In the genomic region with DNA sequence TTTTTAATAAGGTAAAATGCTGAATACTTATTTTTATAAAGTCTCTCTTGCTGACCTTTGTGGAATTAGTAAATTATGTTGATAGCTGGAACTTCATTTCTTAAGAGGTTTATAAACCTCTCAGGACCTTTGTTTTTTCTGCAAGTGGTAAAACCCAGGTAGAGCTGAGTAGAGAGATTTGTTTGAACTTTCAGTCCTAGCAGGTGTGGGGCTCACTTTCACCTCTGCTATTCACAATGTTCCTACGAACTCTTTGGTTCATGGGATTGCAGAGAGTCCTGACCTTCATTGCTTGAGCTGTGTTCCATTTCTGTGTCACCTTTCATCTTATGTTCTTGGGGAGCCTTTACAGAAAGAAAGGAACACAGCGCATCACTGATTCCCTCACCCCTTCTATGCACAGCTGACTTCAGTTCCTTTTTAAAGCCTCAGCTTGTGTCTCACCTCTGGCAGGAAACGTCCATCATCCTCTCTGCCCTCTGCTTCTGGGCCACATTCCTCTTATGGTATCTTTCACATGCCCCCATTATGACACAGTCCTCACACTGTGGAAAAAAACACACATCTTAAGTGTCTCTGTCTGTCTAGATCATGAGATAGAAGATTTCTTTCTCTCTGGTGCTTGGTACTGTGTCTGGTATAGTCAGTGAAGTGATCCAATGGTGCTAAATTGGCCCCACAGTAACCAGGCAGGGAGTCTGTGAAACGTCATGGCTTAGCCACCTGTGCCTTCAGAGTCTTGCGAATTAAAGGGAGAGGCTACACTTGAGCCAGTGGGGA, we compare ENCODE assay signal across 8 cellular contexts.
DNase-seq lines count a peak whose midpoint lies in the region; ATAC-seq and TF ChIP-seq lines count a peak whose summit lies in the region.
"Had no signal": no experiment of that assay in that cellular context is flagged by ENCODE, and none has a peak within 500 bp of the region (broad histone marks: within the 10 kb centered on the region; RNA-seq: fewer than 3 reads in every experiment).

No MANE protein-coding gene starts in this region.

- H3K4me1 Mint-ChIP-seq in naive thymus-derived CD8-positive, alpha-beta T cell, result peaks cover 13 to 18% (median 16%) of the 10 kb centered on the region in 4 donors
- peaks cover 4% of the 10 kb centered on the region for H3K4me1 Mint-ChIP-seq in neural progenitor cell

- ATAC-seq in GM19328 (IDR thresholded peaks at IDR 0.05; ENCODE audit: unreplicated experiment) (peak; percentile 86), HG02870 (IDR thresholded peaks at IDR 0.05; ENCODE audit: unreplicated experiment) (peak; percentile 85)
- peak; percentile 80 to 85 for ATAC-seq in naive thymus-derived CD8-positive, alpha-beta T cell

- peak overlapping the region; percentile 66 for H3K4me2 ChIP-seq in SU-DHL-6 (ENCODE audit: low read depth, low read length, poor library complexity, severe bottlenecking)
- H3K4me2 ChIP-seq in neural progenitor cell, result no peak overlapping the region

- H3K36me3 ChIP-seq in SU-DHL-6 (ENCODE audit: low read length) (no peaks in the 10 kb centered on the region), neural progenitor cell (no peaks in the 10 kb centered on the region)

- H3K9me2 ChIP-seq in SU-DHL-6 (replicated peaks; ENCODE audit: insufficient read depth, low read length), result no peaks in the 10 kb centered on the region

- H3K4me1 ChIP-seq in neural progenitor cell, result no peaks in the 10 kb centered on the region

- peak in 4 of 10 donors; percentile 17 to 34 (median 18) for DNase-seq in naive thymus-derived CD8-positive, alpha-beta T cell
- DNase-seq in neural progenitor cell (ENCODE audit: low spot score) (no peak), DMS153 treated with DMSO at 0.1 percent for 48 hours (lab: John Stamatoyannopoulos, UW; ENCODE audit: unreplicated experiment) (no peak), Ammon's horn (ENCODE audit: low spot score) (no peak)

- no peaks in the 10 kb centered on the region for H4K20me1 ChIP-seq in SU-DHL-6 (ENCODE audit: low read depth, low read length)
- no peaks in the 10 kb centered on the region for H4K20me1 ChIP-seq in neural progenitor cell (ENCODE audit: low read depth)

- H3K79me2 ChIP-seq in SU-DHL-6 (ENCODE audit: insufficient read depth, low read length) (no peaks in the 10 kb centered on the region), neural progenitor cell (ENCODE audit: low read depth) (no peaks in the 10 kb centered on the region)

- H3K9me3 Mint-ChIP-seq in naive thymus-derived CD8-positive, alpha-beta T cell, result no peaks in the 10 kb centered on the region
- H3K9me3 Mint-ChIP-seq in neural progenitor cell, result no peaks in the 10 kb centered on the region

- peaks cover 21% of the 10 kb centered on the region for H3F3A ChIP-seq in SU-DHL-6 (ENCODE audit: insufficient read depth)
- H3F3A ChIP-seq in neural progenitor cell (ENCODE audit: low read depth), result no peaks in the 10 kb centered on the region

- H3K27ac ChIP-seq in SU-DHL-6 (ENCODE audit: low read depth, low read length), result peak overlapping the region; percentile 97
- H3K27ac ChIP-seq in neural progenitor cell, result no peak overlapping the region

- H3K27me3 Mint-ChIP-seq in naive thymus-derived CD8-positive, alpha-beta T cell, result no peaks in the 10 kb centered on the region
- peaks cover 5% of the 10 kb centered on the region for H3K27me3 Mint-ChIP-seq in neural progenitor cell (ENCODE audit: insufficient read depth, low read depth)

- H3K4me3 ChIP-seq in SU-DHL-6 (ENCODE audit: insufficient read depth, low read length, poor library complexity, severe bottlenecking), result peak overlapping the region; percentile 20
- no peak overlapping the region for H3K4me3 ChIP-seq in neural progenitor cell
- H3K4me3 ChIP-seq: lung had no signal

- peak overlapping the region; percentile 5 to 48 (median 24) for H3K4me3 Mint-ChIP-seq in naive thymus-derived CD8-positive, alpha-beta T cell
- H3K4me3 Mint-ChIP-seq in neural progenitor cell, result no peak overlapping the region

- POLR2A ChIA-PET in naive thymus-derived CD8-positive, alpha-beta T cell (lab: Charles Lee), result interaction anchor here (0.6 to 0.9 kb wide), 3 partner anchors 9 to 22 kb away, joined by 3 to 4 read pairs (median 3); no protein-coding TSS in a partner anchor

- H3K36me3 Mint-ChIP-seq in naive thymus-derived CD8-positive, alpha-beta T cell, result peaks cover 0 to 1% (median 0%) of the 10 kb centered on the region in 3 donors
- H3K36me3 Mint-ChIP-seq in neural progenitor cell, result no peaks in the 10 kb centered on the region

- H2AFZ ChIP-seq in SU-DHL-6 (ENCODE audit: low read depth, low read length, severe bottlenecking) (peak overlapping the region; percentile 88), neural progenitor cell (replicated peaks) (no peak overlapping the region)

- H3K9ac ChIP-seq in SU-DHL-6 (ENCODE audit: low read length) (peak overlapping the region; percentile 48), neural progenitor cell (no peak overlapping the region)

- H3K27me3 ChIP-seq in SU-DHL-6 (ENCODE audit: low read length) (no peaks in the 10 kb centered on the region), neural progenitor cell (no peaks in the 10 kb centered on the region)

- H3K9me3 ChIP-seq in SU-DHL-6 (ENCODE audit: insufficient read depth, low read length), result no peaks in the 10 kb centered on the region
- no peaks in the 10 kb centered on the region for H3K9me3 ChIP-seq in neural progenitor cell (ENCODE audit: low read depth)

- TF ChIP-seq CTCF in SU-DHL-6 (IDR thresholded peaks at IDR 0.05; ENCODE audit: insufficient read depth, low read length, poor library complexity, severe bottlenecking), result no peak
- TF ChIP-seq CTCF in neural progenitor cell (IDR thresholded peaks at IDR 0.05), result no peak

- H3K27ac Mint-ChIP-seq in naive thymus-derived CD8-positive, alpha-beta T cell, result peak overlapping the region; percentile 47 to 89 (median 82)
- no peak overlapping the region for H3K27ac Mint-ChIP-seq in neural progenitor cell
